24 cellular contexts compared by ENCODE assay signal in genomic region chr4:38548256-38548655, GRCh38.
"Had no signal": no experiment of that assay in that cellular context is flagged by ENCODE, and none has a peak within 500 bp of the region (broad histone marks: within the 10 kb centered on the region; RNA-seq: fewer than 3 reads in every experiment).

No MANE protein-coding gene starts in this region.

- H3K4me3 ChIP-seq: MG63, SJCRH30 had no signal

- H3K27ac ChIP-seq: SJCRH30 had no signal

- DNase-seq: Karpas-422, KG1, MG63, NCI-H1092, NCI-H1105 treated with DMSO at 0.1 percent for 48 hours, NCI-H1417 treated with DMSO at 0.1 percent for 48 hours, NCI-H146, NCI-H1694 treated with DMSO at 0.1 percent for 48 hours, NCI-H2029, NCI-H2081 treated with DMSO at 0.1 percent for 48 hours, NCI-H2171, NCI-H226, NCI-H446, NCI-H510A, NCI-H524 treated with DMSO at 0.1 percent for 48 hours, NCI-H69, NCI-H774, PC-3, SHP77 treated with DMSO at 0.1 percent for 48 hours, SJCRH30, T-helper 1 cell had no signal

- ATAC-seq: Panc1, PC-3, Right ventricle myocardium inferior, SK-N-SH treated with all-trans-retinoic acid at 6 μM for 48 hours had no signal

- H3K27me3 ChIP-seq: MG63, SJCRH30 had no signal

- H3K36me3 ChIP-seq: MG63, SJCRH30 had no signal

- H3K4me1 ChIP-seq: SJCRH30 had no signal

- H3K9me3 ChIP-seq: MG63, SJCRH30 had no signal
